In the genomic region with DNA sequence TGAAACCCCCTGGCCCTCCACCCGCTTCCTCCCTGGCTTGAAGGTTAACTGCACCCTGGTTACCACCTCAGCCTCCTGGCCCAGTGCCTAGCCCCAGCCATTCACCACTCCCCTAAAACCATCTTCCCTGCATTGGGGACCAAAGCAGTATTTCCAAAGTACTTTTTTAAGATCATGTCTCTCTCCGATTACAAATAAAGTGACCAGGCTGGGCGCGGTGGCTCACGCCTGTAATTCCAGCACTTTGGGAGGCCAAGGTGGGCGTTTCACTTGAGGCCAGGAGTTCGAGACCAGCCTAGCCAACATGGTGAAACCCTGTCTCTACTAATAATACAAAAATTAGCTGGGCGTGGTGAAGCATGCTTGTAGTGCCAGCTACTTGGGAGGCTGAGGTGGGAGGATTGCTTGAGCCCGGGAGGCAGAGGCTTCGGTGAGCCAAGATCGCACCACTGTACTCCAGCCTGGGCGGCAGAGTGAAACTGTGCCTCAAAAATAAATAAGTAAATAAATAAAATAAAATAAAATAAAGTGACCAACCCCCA, we compare ENCODE assay signal across 10 cellular contexts. TPM values are rescaled to one million over a fixed set of nuclear protein-coding genes. Genes with fewer than 3 reads are reported as not detected.
DNase-seq lines count a peak whose midpoint lies in the region; ATAC-seq and TF ChIP-seq lines count a peak whose summit lies in the region.
"Not testable (repeated sequence)": the region's sequence is repeated elsewhere in the genome, so short reads cannot be mapped to it uniquely, and the experiment has no call there.
"Had no signal": no experiment of that assay in that cellular context is flagged by ENCODE, and none has a peak within 500 bp of the region (broad histone marks: within the 10 kb centered on the region; RNA-seq: fewer than 3 reads in every experiment).

No MANE protein-coding gene starts in this region.

- H3K4me1 Mint-ChIP-seq in activated CD8-positive, alpha-beta T cell treated with anti-CD3 and anti-CD28 coated beads, Interleukin-2, amount 10 ng/mL, durations not matched to agents 7 days and 5 days (ENCODE audit: low read depth) = not testable (repeated sequence)
- H3K4me1 Mint-ChIP-seq in brain = peaks cover 69% of the 10 kb centered on the region
- peaks cover 12 to 23% of the 10 kb centered on the region in 2 donors for H3K4me1 Mint-ChIP-seq in natural killer cell treated with Interleukin-12 subunit alpha and Interleukin-12 subunit beta and Interleukin-15 and Interleukin-18, amount 100 ng/mL, for 72 hours (ENCODE audit: low read depth in 2 of 2)

- POLR2A ChIA-PET in activated CD8-positive, alpha-beta T cell treated with anti-CD3 and anti-CD28 coated beads, Interleukin-2, amount 10 ng/mL, durations not matched to agents 7 days and 5 days (lab: Charles Lee) = not testable (repeated sequence)

- not testable (repeated sequence) for H3K4me3 ChIP-seq in BLaER1; right atrium auricular region; osteoblast (ENCODE audit: insufficient read depth, low read length); stomach

- H3K36me3 ChIP-seq in BLaER1; right atrium auricular region; osteoblast (ENCODE audit: insufficient read depth, low read length); stomach: not testable (repeated sequence)

- CTCF ChIA-PET in activated CD8-positive, alpha-beta T cell treated with anti-CD3 and anti-CD28 coated beads, Interleukin-2, amount 10 ng/mL, durations not matched to agents 7 days and 5 days (lab: Charles Lee) = interaction anchor here (1.1 kb wide), 1 partner anchor 9 kb away, joined by 3 read pairs; no protein-coding TSS in a partner anchor

- intact Hi-C loops in stomach (cut with DNase I; ENCODE audit: low total_unique reads) = not testable (repeated sequence)

- not testable (repeated sequence) for H3K27ac Mint-ChIP-seq in activated CD8-positive, alpha-beta T cell treated with anti-CD3 and anti-CD28 coated beads, Interleukin-2, amount 10 ng/mL, durations not matched to agents 7 days and 5 days; brain; natural killer cell treated with Interleukin-12 subunit alpha and Interleukin-12 subunit beta and Interleukin-15 and Interleukin-18, amount 100 ng/mL, for 72 hours

- not testable (repeated sequence) for H2AFZ ChIP-seq in osteoblast (ENCODE audit: low read length)

- peak; percentile 9 for DNase-seq in activated CD8-positive, alpha-beta T cell treated with anti-CD3 and anti-CD28 coated beads, Interleukin-2, amount 10 ng/mL, durations not matched to agents 7 days and 5 days
- DNase-seq in right atrium auricular region (ENCODE audit: low spot score) = peak; percentile 18
- not testable (repeated sequence) for DNase-seq in natural killer cell treated with Interleukin-12 subunit alpha and Interleukin-12 subunit beta and Interleukin-15 and Interleukin-18, amount 100 ng/mL, for 72 hours (ENCODE audit: low spot score)
- DNase-seq in osteoblast (ENCODE audit: insufficient read length, low spot score, missing footprints) = peak; percentile 68
- peak; percentile 19 for DNase-seq in stomach

- H3K4me2 ChIP-seq in BLaER1 = peak overlapping the region; percentile 67
- not testable (repeated sequence) for H3K4me2 ChIP-seq in osteoblast (ENCODE audit: insufficient read depth, low read length)

- H3K9me3 ChIP-seq in BLaER1; right atrium auricular region; osteoblast (ENCODE audit: low read depth, low read length); stomach: not testable (repeated sequence)

- H3K4me1 ChIP-seq in BLaER1 (peaks cover 67% of the 10 kb centered on the region), right atrium auricular region (peaks cover 0 to 13% of the 10 kb centered on the region in 2 donors), stomach (peaks cover 9 to 24% (median 19%) of the 10 kb centered on the region in 4 donors)
- H3K4me1 ChIP-seq in osteoblast (ENCODE audit: insufficient read depth, low read length) = not testable (repeated sequence)

- not testable (repeated sequence) for H3K9ac ChIP-seq in BLaER1

- TF ChIP-seq EP300 in stomach (IDR thresholded peaks at IDR 0.05) = not testable (repeated sequence)

- 92 to 96% (median 95%) methylated on average over 12 of the region's 12 CpGs for WGBS in stomach, 5 donors

- H3K4me3 Mint-ChIP-seq in activated CD8-positive, alpha-beta T cell treated with anti-CD3 and anti-CD28 coated beads, Interleukin-2, amount 10 ng/mL, durations not matched to agents 7 days and 5 days = not testable (repeated sequence)
- peak overlapping the region in 3 of 5 experiments; percentile 22 to 66 (median 53) for H3K4me3 Mint-ChIP-seq in brain
- peak overlapping the region; percentile 30 for H3K4me3 Mint-ChIP-seq in natural killer cell treated with Interleukin-12 subunit alpha and Interleukin-12 subunit beta and Interleukin-15 and Interleukin-18, amount 100 ng/mL, for 72 hours

- not testable (repeated sequence) for TF ChIP-seq CTCF in brain (conservative IDR thresholded peaks at IDR 0.05); right atrium auricular region (IDR thresholded peaks at IDR 0.05); osteoblast (IDR thresholded peaks at IDR 0.05; ENCODE audit: extremely low read depth, low read depth, low read length); stomach (IDR thresholded peaks at IDR 0.05)

- not testable (repeated sequence) for TF ChIP-seq POLR2A in stomach (IDR thresholded peaks at IDR 0.05)

- ATAC-seq in activated CD8-positive, alpha-beta T cell treated with anti-CD3 and anti-CD28 coated beads, Interleukin-2, amount 10 ng/mL, durations not matched to agents 7 days and 5 days; natural killer cell treated with Interleukin-12 subunit alpha and Interleukin-12 subunit beta and Interleukin-15 and Interleukin-18, amount 100 ng/mL, for 72 hours: not testable (repeated sequence)

- not testable (repeated sequence) for H3K36me3 Mint-ChIP-seq in activated CD8-positive, alpha-beta T cell treated with anti-CD3 and anti-CD28 coated beads, Interleukin-2, amount 10 ng/mL, durations not matched to agents 7 days and 5 days (ENCODE audit: low read depth); brain; natural killer cell treated with Interleukin-12 subunit alpha and Interleukin-12 subunit beta and Interleukin-15 and Interleukin-18, amount 100 ng/mL, for 72 hours

- not testable (repeated sequence) for H3K9me3 Mint-ChIP-seq in activated CD8-positive, alpha-beta T cell treated with anti-CD3 and anti-CD28 coated beads, Interleukin-2, amount 10 ng/mL, durations not matched to agents 7 days and 5 days (ENCODE audit: insufficient read depth); brain; natural killer cell treated with Interleukin-12 subunit alpha and Interleukin-12 subunit beta and Interleukin-15 and Interleukin-18, amount 100 ng/mL, for 72 hours

- not testable (repeated sequence) for H3K79me2 ChIP-seq in osteoblast (ENCODE audit: insufficient read depth, low read length)

- not testable (repeated sequence) for H3K27ac ChIP-seq in BLaER1; right atrium auricular region; osteoblast (ENCODE audit: low read depth, low read length); stomach

- H3K27me3 Mint-ChIP-seq in activated CD8-positive, alpha-beta T cell treated with anti-CD3 and anti-CD28 coated beads, Interleukin-2, amount 10 ng/mL, durations not matched to agents 7 days and 5 days (ENCODE audit: low read depth) = peaks cover 40% of the 10 kb centered on the region
- peaks cover 25% of the 10 kb centered on the region for H3K27me3 Mint-ChIP-seq in brain
- H3K27me3 Mint-ChIP-seq in natural killer cell treated with Interleukin-12 subunit alpha and Interleukin-12 subunit beta and Interleukin-15 and Interleukin-18, amount 100 ng/mL, for 72 hours = peaks cover 18 to 21% of the 10 kb centered on the region in 2 donors

- H3K27me3 ChIP-seq in BLaER1 (peaks cover 27% of the 10 kb centered on the region; the same call in 1 of the 2 replicates), osteoblast (ENCODE audit: insufficient read depth, low read length) (peaks cover 64% of the 10 kb centered on the region), stomach (peaks cover 0 to 51% (median 17%) of the 10 kb centered on the region in 3 donors)
- not testable (repeated sequence) for H3K27me3 ChIP-seq in right atrium auricular region

- H4K20me1 ChIP-seq in BLaER1 = peaks cover 38% of the 10 kb centered on the region
- not testable (repeated sequence) for H4K20me1 ChIP-seq in osteoblast (ENCODE audit: insufficient read depth, low read length)

RNA-seq across cellular contexts. Expression of gene EBF4, which starts 3.5 kb away (rescaled TPM):
- not detected for total RNA-seq in activated CD8-positive, alpha-beta T cell treated with anti-CD3 and anti-CD28 coated beads, Interleukin-2, amount 10 ng/mL, durations not matched to agents 7 days and 5 days
- 20.4 TPM for polyA plus RNA-seq in brain (ENCODE audit: insufficient read depth, low read depth, low replicate concordance)
- 1 to 10 TPM; 2.5 to 8.5 TPM for total RNA-seq in right atrium auricular region
- 10 to 100 TPM; 14.8 to 31.4 TPM for total RNA-seq in natural killer cell treated with Interleukin-12 subunit alpha and Interleukin-12 subunit beta and Interleukin-15 and Interleukin-18, amount 100 ng/mL, for 72 hours
- total RNA-seq in osteoblast = under 0.01 and 0.29 TPM in 2 replicates
- 10 to 100 TPM in 2 of 5 donors, 1 to 10 TPM in 3; 7.0 to 69.2 (median 8.5) TPM for total RNA-seq in stomach
- polyA plus RNA-seq in stomach = 10 to 100 TPM; 10.2 to 16.8 (median 15.0) TPM
- total RNA-seq: G401, HT1080 had no signal
- polyA plus RNA-seq: GM12878 had no signal

RNA-seq across cellular contexts. Expression of gene IDH3B, which starts 32.0 kb away (rescaled TPM):
- total RNA-seq in activated CD8-positive, alpha-beta T cell treated with anti-CD3 and anti-CD28 coated beads, Interleukin-2, amount 10 ng/mL, durations not matched to agents 7 days and 5 days = 100 to 1,000 TPM in 1 of 2 experiments, 10 to 100 TPM in 1; 99.6 to 100 TPM
- 82.1 TPM for polyA plus RNA-seq in brain (ENCODE audit: insufficient read depth, low read depth, low replicate concordance)
- total RNA-seq in right atrium auricular region = 100 to 1,000 TPM; 145 to 217 TPM
- total RNA-seq in natural killer cell treated with Interleukin-12 subunit alpha and Interleukin-12 subunit beta and Interleukin-15 and Interleukin-18, amount 100 ng/mL, for 72 hours = 100 to 1,000 TPM; 114 to 120 TPM
- 67.5 and 71.7 TPM in 2 replicates for total RNA-seq in osteoblast
- total RNA-seq in stomach = 100 to 1,000 TPM in 2 of 5 donors, 10 to 100 TPM in 2, 1 to 10 TPM in 1; 1.8 to 134 (median 79.9) TPM
- polyA plus RNA-seq in stomach = 10 to 100 TPM; 65.2 to 84.6 (median 82.2) TPM

RNA-seq across cellular contexts. Expression of gene NOP56, which starts 43.6 kb away (rescaled TPM):
- 100 to 1,000 TPM; 441 to 450 TPM for total RNA-seq in activated CD8-positive, alpha-beta T cell treated with anti-CD3 and anti-CD28 coated beads, Interleukin-2, amount 10 ng/mL, durations not matched to agents 7 days and 5 days
- 95.9 TPM for polyA plus RNA-seq in brain (ENCODE audit: insufficient read depth, low read depth, low replicate concordance)
- 10 to 100 TPM; 30.9 to 47.1 TPM for total RNA-seq in right atrium auricular region
- 100 to 1,000 TPM; 424 to 981 TPM for total RNA-seq in natural killer cell treated with Interleukin-12 subunit alpha and Interleukin-12 subunit beta and Interleukin-15 and Interleukin-18, amount 100 ng/mL, for 72 hours
- 86.0 and 91.2 TPM in 2 replicates for total RNA-seq in osteoblast
- total RNA-seq in stomach = 100 to 1,000 TPM in 3 of 5 donors, 10 to 100 TPM in 2; 42.4 to 153 (median 103) TPM
- 100 to 1,000 TPM in 1 of 3 donors, 10 to 100 TPM in 2; 84.1 to 157 (median 87.8) TPM for polyA plus RNA-seq in stomach
